8 cellular contexts compared by ENCODE assay signal in the genomic region with DNA sequence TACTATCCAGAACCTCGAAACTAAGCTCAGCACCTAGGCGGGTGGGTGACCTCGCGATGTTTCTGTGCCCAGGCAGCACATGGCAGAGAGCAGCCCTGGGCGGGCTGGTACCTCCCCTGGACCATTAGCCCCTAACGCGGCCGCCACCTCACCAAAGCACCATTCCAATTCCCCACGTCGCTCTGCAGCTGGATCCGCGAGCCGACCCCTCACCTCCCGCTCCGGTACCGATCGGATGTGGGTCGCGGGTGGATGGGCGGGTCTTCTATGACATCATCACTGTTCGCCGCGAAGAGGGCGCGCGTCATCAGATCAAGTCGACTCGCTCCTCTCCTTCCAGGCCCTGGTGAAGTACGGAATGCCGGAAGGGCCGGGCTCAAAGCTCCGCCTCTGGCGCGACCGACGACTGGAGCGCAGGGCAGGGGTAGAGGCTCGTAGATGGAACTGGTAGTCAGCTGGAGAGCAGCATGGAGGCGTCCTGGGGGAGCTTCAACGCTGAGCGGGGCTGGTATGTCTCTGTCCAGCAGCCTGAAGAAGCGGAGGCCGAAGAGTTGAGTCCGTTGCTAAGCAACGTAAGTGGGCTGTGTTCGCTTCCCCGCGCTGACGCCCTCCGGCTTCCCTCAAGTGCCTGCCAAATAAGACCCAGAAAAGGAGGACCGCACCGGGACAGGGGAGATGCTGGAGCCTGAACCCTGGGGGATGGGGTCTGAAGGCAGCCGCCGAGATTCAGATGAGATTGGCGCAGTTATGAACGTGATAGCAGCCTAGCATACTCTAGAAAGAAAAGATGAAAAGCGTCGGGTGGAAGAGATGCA. TPM values are rescaled to one million over a fixed set of nuclear protein-coding genes. Genes with fewer than 3 reads are reported as not detected.
DNase-seq lines count a peak whose midpoint lies in the region; ATAC-seq and TF ChIP-seq lines count a peak whose summit lies in the region.

A gene (plus strand): TSS at position 435 of the 815 bp plus-strand sequence. CDS start 33 bp downstream, at position 468.
A gene with protein sequence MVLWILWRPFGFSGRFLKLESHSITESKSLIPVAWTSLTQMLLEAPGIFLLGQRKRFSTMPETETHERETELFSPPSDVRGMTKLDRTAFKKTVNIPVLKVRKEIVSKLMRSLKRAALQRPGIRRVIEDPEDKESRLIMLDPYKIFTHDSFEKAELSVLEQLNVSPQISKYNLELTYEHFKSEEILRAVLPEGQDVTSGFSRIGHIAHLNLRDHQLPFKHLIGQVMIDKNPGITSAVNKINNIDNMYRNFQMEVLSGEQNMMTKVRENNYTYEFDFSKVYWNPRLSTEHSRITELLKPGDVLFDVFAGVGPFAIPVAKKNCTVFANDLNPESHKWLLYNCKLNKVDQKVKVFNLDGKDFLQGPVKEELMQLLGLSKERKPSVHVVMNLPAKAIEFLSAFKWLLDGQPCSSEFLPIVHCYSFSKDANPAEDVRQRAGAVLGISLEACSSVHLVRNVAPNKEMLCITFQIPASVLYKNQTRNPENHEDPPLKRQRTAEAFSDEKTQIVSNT (minus strand): TSS at position 269 of the 815 bp plus-strand sequence. CDS start 106 bp downstream, at position 163.

- CTCF ChIA-PET in CD4-positive, alpha-beta T cell (lab: Charles Lee), result no interaction called here

- peak; percentile 29 to 64 for TF ChIP-seq RAD21 in liver (IDR thresholded peaks at IDR 0.05)

- WGBS in liver, result under 1% methylated on average over 58 of the region's 58 CpGs

- H3K9me3 Mint-ChIP-seq in CD4-positive, alpha-beta T cell, result no peaks in the 10 kb centered on the region

- DNase-seq in CD4-positive, alpha-beta T cell, result peak; percentile 80 to 92 (median 86)
- peak; percentile 91 for DNase-seq in NCI-H748 treated with DMSO at 0.1 percent for 48 hours (lab: John Stamatoyannopoulos, UW)
- peak; percentile 87 to 88 for DNase-seq in activated CD4-positive, alpha-beta T cell treated with anti-CD3 and anti-CD28 coated beads, Interleukin-2, amount 50 U/mL, for 4 hours
- peak; percentile 95 for DNase-seq in ecto neural progenitor cell (ENCODE audit: low spot score)
- DNase-seq in stimulated activated CD4-positive, alpha-beta T cell treated with anti-CD3 and anti-CD28 coated beads, Interleukin-4, amount 100 ng/mL, for 1 hour, result peak; percentile 87

- peak within 1 kb of the TSS; percentile 62 to 94 (median 88) for H3K4me3 ChIP-seq in liver (ENCODE audit: low read depth in 1 of 3, low read length in 3 of 3)

- peaks cover 15% of the 10 kb centered on the region for H3K36me3 Mint-ChIP-seq in CD4-positive, alpha-beta T cell (ENCODE audit: low read depth)

- peaks cover 0 to 3% (median 2%) of the 10 kb centered on the region in 4 donors for H3K36me3 ChIP-seq in liver (ENCODE audit: control insufficient read depth in 4 of 4, insufficient read depth in 3 of 4, low read depth in 1 of 4, low read length in 3 of 4)

- no peak within 1 kb of the TSS for H3K27ac Mint-ChIP-seq in CD4-positive, alpha-beta T cell

- H3K4me1 Mint-ChIP-seq in CD4-positive, alpha-beta T cell (ENCODE audit: low read depth), result peaks cover 31% of the 10 kb centered on the region

- H3K4me1 ChIP-seq in liver (ENCODE audit: control insufficient read depth in 4 of 4, insufficient read depth in 4 of 4, low read length in 3 of 4), result peaks cover 2 to 19% (median 15%) of the 10 kb centered on the region in 4 donors

- no peaks in the 10 kb centered on the region for H3K27me3 ChIP-seq in CD4-positive, alpha-beta T cell (ENCODE audit: control insufficient read depth, insufficient read depth, low read length)
- no peaks in the 10 kb centered on the region for H3K27me3 ChIP-seq in liver (ENCODE audit: control insufficient read depth in 4 of 4, insufficient read depth in 4 of 4, low read length in 3 of 4)

- peak; percentile 88 for ATAC-seq in CD4-positive, alpha-beta T cell (ENCODE audit: poor library complexity)
- ATAC-seq in GM19438 (IDR thresholded peaks at IDR 0.05; ENCODE audit: low read depth, unreplicated experiment) (peak; percentile 91), HG03565 (IDR thresholded peaks at IDR 0.05; ENCODE audit: unreplicated experiment) (peak; percentile 75)

- H3K27ac ChIP-seq in CD4-positive, alpha-beta T cell (ENCODE audit: low read depth, low read length), result peak within 1 kb of the TSS; percentile 79
- peak within 1 kb of the TSS; percentile 60 to 91 for H3K27ac ChIP-seq in liver (ENCODE audit: low read depth in 1 of 2, low read length in 2 of 2)

- H3K27me3 Mint-ChIP-seq in CD4-positive, alpha-beta T cell, result no peaks in the 10 kb centered on the region

- H3K4me3 Mint-ChIP-seq in CD4-positive, alpha-beta T cell, result no peak within 1 kb of the TSS

- H3K9ac ChIP-seq in liver (ENCODE audit: low read depth in 1 of 2, low read length in 2 of 2), result peak within 1 kb of the TSS; percentile 58 to 89

- POLR2A ChIA-PET in CD4-positive, alpha-beta T cell (lab: Charles Lee), result interaction anchor here (0.6 to 2.0 kb wide), 8 partner anchors 14 to 1076 kb away, joined by 3 to 15 read pairs (median 3); a partner anchor contains a TSS

- H3K9me3 ChIP-seq in CD4-positive, alpha-beta T cell (ENCODE audit: control insufficient read depth, low read length), result no peaks in the 10 kb centered on the region
- H3K9me3 ChIP-seq in liver (ENCODE audit: control insufficient read depth in 4 of 4, low read length in 3 of 4), result no peaks in the 10 kb centered on the region

- TF ChIP-seq CTCF in CD4-positive, alpha-beta T cell (IDR thresholded peaks at IDR 0.05), result no peak
- TF ChIP-seq CTCF in liver (IDR thresholded peaks at IDR 0.05; ENCODE audit: low read depth, low read length, missing input control), result no peak

- intact Hi-C loops in CD4-positive, alpha-beta T cell (cut with DNase I, micrococcal nuclease), result loop anchor here (1.0 to 10.0 kb wide), 5 partner anchors 246 to 1786 kb away; a partner anchor contains a TSS

TF ChIP-seq in liver, 16 proteins besides CTCF, POLR2A, EP300 and RAD21 (continues in another document):
- TF ChIP-seq JUND (IDR thresholded peaks at IDR 0.05), result peak in 1 of 2 donors; percentile 27
- peak in 1 of 2 donors; percentile 65 for TF ChIP-seq GABPA (IDR thresholded peaks at IDR 0.05 in 1 of 2, conservative IDR thresholded peaks at IDR 0.05 in 1 of 2)
- TF ChIP-seq HNF4G (IDR thresholded peaks at IDR 0.05), result no peak
- peak; percentile 83 for TF ChIP-seq SP1 (IDR thresholded peaks at IDR 0.05)
- peak; percentile 73 for TF ChIP-seq NR2F2 (IDR thresholded peaks at IDR 0.05)
- TF ChIP-seq TAF1 (conservative IDR thresholded peaks at IDR 0.05), result peak; percentile 73
- TF ChIP-seq HNF4A (conservative IDR thresholded peaks at IDR 0.05), result peak in 1 of 2 donors; percentile 30
- no peak for TF ChIP-seq FOXA1 (IDR thresholded peaks at IDR 0.05)
- TF ChIP-seq, protein P1, sequence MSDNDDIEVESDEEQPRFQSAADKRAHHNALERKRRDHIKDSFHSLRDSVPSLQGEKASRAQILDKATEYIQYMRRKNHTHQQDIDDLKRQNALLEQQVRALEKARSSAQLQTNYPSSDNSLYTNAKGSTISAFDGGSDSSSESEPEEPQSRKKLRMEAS (IDR thresholded peaks at IDR 0.05), result peak; percentile 96
- peak in 1 of 2 donors; percentile 12 for TF ChIP-seq EGR1 (IDR thresholded peaks at IDR 0.05; ENCODE audit: low read depth in 2 of 2)
- TF ChIP-seq, protein P2, sequence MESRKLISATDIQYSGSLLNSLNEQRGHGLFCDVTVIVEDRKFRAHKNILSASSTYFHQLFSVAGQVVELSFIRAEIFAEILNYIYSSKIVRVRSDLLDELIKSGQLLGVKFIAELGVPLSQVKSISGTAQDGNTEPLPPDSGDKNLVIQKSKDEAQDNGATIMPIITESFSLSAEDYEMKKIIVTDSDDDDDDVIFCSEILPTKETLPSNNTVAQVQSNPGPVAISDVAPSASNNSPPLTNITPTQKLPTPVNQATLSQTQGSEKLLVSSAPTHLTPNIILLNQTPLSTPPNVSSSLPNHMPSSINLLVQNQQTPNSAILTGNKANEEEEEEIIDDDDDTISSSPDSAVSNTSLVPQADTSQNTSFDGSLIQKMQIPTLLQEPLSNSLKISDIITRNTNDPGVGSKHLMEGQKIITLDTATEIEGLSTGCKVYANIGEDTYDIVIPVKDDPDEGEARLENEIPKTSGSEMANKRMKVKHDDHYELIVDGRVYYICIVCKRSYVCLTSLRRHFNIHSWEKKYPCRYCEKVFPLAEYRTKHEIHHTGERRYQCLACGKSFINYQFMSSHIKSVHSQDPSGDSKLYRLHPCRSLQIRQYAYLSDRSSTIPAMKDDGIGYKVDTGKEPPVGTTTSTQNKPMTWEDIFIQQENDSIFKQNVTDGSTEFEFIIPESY (IDR thresholded peaks at IDR 0.05), result peak; percentile 97
- no peak for TF ChIP-seq FOXA2 (IDR thresholded peaks at IDR 0.05)
- TF ChIP-seq, protein P3, sequence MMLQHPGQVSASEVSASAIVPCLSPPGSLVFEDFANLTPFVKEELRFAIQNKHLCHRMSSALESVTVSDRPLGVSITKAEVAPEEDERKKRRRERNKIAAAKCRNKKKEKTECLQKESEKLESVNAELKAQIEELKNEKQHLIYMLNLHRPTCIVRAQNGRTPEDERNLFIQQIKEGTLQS (IDR thresholded peaks at IDR 0.05), result peak; percentile 56
- TF ChIP-seq YY1 (IDR thresholded peaks at IDR 0.05), result peak; percentile 94
- peak; percentile 61 to 74 for TF ChIP-seq RXRA (IDR thresholded peaks at IDR 0.05)

RNA-seq across cellular contexts. Expression of the first gene that starts in this region (rescaled TPM):
- 1 to 10 TPM; 9.4 to 10.0 TPM for total RNA-seq in CD4-positive, alpha-beta T cell
- total RNA-seq in liver, result 10 to 100 TPM in 1 of 2 donors, 1 to 10 TPM in 1; 7.1 to 10.6 TPM
- polyA plus RNA-seq in liver, result 1 to 10 TPM; 2.6 to 5.8 TPM

RNA-seq across cellular contexts. Expression of the second gene that starts in this region (rescaled TPM):
- 1 to 10 TPM; 3.6 to 3.8 TPM for total RNA-seq in CD4-positive, alpha-beta T cell
- total RNA-seq in liver, result 1 to 10 TPM; 4.7 to 6.3 TPM
- 1 to 10 TPM; 2.6 to 3.8 TPM for polyA plus RNA-seq in liver

Comparison
In these comparisons a context has a peak if more than half of its experiments do, and no peak if none do; other contexts are left out.
1. Peak in every context shown above with its lines: DNase-seq, ATAC-seq, H3K4me3 ChIP-seq and H3K27ac ChIP-seq.